1 cellular context compared by ENCODE assay signal in genomic region chr10:45654753-45655141, GRCh38.
TF ChIP-seq lines count a peak whose summit lies in the region.
"Not testable (repeated sequence)": the region's sequence is repeated elsewhere in the genome, so short reads cannot be mapped to it uniquely, and the experiment has no call there.

No MANE protein-coding gene starts in this region.

TF ChIP-seq in HepG2, 621 proteins besides CTCF, POLR2A, EP300 and RAD21:
- TF ChIP-seq FOXP1, FOXA1 (IDR thresholded peaks at IDR 0.05): not testable (repeated sequence)
- peak; percentile 65 for TF ChIP-seq FOXP1 (CRISPR knock-in tag; IDR thresholded peaks at IDR 0.05)
- TF ChIP-seq, protein P1, sequence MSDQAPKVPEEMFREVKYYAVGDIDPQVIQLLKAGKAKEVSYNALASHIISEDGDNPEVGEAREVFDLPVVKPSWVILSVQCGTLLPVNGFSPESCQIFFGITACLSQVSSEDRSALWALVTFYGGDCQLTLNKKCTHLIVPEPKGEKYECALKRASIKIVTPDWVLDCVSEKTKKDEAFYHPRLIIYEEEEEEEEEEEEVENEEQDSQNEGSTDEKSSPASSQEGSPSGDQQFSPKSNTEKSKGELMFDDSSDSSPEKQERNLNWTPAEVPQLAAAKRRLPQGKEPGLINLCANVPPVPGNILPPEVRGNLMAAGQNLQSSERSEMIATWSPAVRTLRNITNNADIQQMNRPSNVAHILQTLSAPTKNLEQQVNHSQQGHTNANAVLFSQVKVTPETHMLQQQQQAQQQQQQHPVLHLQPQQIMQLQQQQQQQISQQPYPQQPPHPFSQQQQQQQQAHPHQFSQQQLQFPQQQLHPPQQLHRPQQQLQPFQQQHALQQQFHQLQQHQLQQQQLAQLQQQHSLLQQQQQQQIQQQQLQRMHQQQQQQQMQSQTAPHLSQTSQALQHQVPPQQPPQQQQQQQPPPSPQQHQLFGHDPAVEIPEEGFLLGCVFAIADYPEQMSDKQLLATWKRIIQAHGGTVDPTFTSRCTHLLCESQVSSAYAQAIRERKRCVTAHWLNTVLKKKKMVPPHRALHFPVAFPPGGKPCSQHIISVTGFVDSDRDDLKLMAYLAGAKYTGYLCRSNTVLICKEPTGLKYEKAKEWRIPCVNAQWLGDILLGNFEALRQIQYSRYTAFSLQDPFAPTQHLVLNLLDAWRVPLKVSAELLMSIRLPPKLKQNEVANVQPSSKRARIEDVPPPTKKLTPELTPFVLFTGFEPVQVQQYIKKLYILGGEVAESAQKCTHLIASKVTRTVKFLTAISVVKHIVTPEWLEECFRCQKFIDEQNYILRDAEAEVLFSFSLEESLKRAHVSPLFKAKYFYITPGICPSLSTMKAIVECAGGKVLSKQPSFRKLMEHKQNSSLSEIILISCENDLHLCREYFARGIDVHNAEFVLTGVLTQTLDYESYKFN (CRISPR knock-in tag; conservative IDR thresholded peaks at IDR 0.05), result peak; percentile 26; the same call in 1 of the 2 replicates
- peak; percentile 34; the same call in 1 of the 2 replicates for TF ChIP-seq FOXA1 (CRISPR knock-in tag; IDR thresholded peaks at IDR 0.05)
- peak; percentile 57 for TF ChIP-seq FOXA3 (CRISPR knock-in tag; IDR thresholded peaks at IDR 0.05)
- TF ChIP-seq, protein P2, sequence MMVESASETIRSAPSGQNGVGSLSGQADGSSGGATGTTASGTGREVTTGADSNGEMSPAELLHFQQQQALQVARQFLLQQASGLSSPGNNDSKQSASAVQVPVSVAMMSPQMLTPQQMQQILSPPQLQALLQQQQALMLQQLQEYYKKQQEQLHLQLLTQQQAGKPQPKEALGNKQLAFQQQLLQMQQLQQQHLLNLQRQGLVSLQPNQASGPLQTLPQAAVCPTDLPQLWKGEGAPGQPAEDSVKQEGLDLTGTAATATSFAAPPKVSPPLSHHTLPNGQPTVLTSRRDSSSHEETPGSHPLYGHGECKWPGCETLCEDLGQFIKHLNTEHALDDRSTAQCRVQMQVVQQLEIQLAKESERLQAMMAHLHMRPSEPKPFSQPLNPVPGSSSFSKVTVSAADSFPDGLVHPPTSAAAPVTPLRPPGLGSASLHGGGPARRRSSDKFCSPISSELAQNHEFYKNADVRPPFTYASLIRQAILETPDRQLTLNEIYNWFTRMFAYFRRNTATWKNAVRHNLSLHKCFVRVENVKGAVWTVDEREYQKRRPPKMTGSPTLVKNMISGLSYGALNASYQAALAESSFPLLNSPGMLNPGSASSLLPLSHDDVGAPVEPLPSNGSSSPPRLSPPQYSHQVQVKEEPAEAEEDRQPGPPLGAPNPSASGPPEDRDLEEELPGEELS (CRISPR knock-in tag; IDR thresholded peaks at IDR 0.05), result 0 out of 2 replicates have a peak, but pooled peaks have one; percentile 32
- TF ChIP-seq HNF4A (CRISPR knock-in tag; IDR thresholded peaks at IDR 0.05), result 0 out of 2 replicates have a peak, but pooled peaks have one; percentile 13
- TF ChIP-seq SOX5 (CRISPR knock-in tag; IDR thresholded peaks at IDR 0.05; ENCODE audit: borderline replicate concordance), result peak; percentile 22; the same call in 1 of the 2 replicates
